In the genomic region with DNA sequence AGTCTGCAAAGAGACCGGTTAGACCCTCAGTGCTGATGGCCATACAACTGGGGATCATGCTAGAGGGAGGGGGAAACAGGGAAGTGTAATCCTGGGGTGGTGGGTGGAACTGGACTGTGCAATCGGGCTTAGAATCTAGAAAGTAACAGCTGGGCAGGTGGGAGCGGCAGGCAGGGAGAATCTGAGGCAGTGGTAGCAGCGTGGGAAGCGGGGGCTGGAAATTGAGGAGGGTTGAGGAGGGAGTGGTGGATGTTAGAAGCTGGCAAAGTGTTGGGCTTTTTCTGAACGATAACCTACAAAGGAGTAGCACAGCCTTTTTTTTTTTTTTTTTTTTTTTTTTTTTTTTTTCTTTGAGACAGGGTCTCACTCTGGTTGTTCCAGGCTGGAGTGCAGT, we compare ENCODE assay signal across 1 cellular context.
TF ChIP-seq lines count a peak whose summit lies in the region.

No MANE protein-coding gene starts in this region.

TF ChIP-seq in A549, 52 proteins besides CTCF, POLR2A, EP300 and RAD21 (continued from another document):
- TF ChIP-seq, protein P1, sequence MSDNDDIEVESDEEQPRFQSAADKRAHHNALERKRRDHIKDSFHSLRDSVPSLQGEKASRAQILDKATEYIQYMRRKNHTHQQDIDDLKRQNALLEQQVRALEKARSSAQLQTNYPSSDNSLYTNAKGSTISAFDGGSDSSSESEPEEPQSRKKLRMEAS (IDR thresholded peaks at IDR 0.05), result no peak
- TF ChIP-seq ESRRA (IDR thresholded peaks at IDR 0.05; ENCODE audit: borderline replicate concordance, low read length), result no peak
